21 cellular contexts compared by ENCODE assay signal in genomic region chr15:42031211-42031915, GRCh38. TPM values are rescaled to one million over a fixed set of nuclear protein-coding genes. Genes with fewer than 3 reads are reported as not detected.
DNase-seq lines count a peak whose midpoint lies in the region; ATAC-seq and TF ChIP-seq lines count a peak whose summit lies in the region.
"Had no signal": no experiment of that assay in that cellular context is flagged by ENCODE, and none has a peak within 500 bp of the region (broad histone marks: within the 10 kb centered on the region; RNA-seq: fewer than 3 reads in every experiment).

No MANE protein-coding gene starts in this region.

- peak; percentile 7 for DNase-seq in NCI-H2171 (lab: John Stamatoyannopoulos, UW)
- DNase-seq in fibroblast of pulmonary artery (ENCODE audit: low read depth): peak; percentile 6
- no peak for DNase-seq in GM10266 (ENCODE audit: extremely low spot score)
- no peak for DNase-seq in GM13977 (ENCODE audit: low spot score)
- DNase-seq: CD8-positive, alpha-beta memory T cell; EL; HCEC 1CT; NCI-H1436; NCI-H2081 treated with DMSO at 0.1 percent for 48 hours; NCI-H345; NCI-H69; SHP77 had no signal

- in situ Hi-C loops in GM13977 (cut with MboI; ENCODE audit: low pct_unique_long_range_greater_than_20kb, low sequenced_read_pairs, unreplicated experiment): no loop called here

- no peak for ATAC-seq in activated T-helper 17 cell treated with anti-CD3 and anti-CD28 coated beads, Interleukin-2, amount 50 U/mL, for 72 hours (replicated peaks)
- ATAC-seq in HG03354 (IDR thresholded peaks at IDR 0.05; ENCODE audit: poor library complexity, severe bottlenecking, unreplicated experiment) (no peak), GM21723 (IDR thresholded peaks at IDR 0.05; ENCODE audit: unreplicated experiment) (no peak)
- ATAC-seq: Panc1, SK-N-SH treated with all-trans-retinoic acid at 6 μM for 48 hours had no signal

- H3K4me1 Mint-ChIP-seq in activated T-helper 17 cell treated with anti-CD3 and anti-CD28 coated beads, Interleukin-2, amount 50 U/mL, for 72 hours: peaks cover 10% of the 10 kb centered on the region

- no peaks in the 10 kb centered on the region for H3K36me3 Mint-ChIP-seq in activated T-helper 17 cell treated with anti-CD3 and anti-CD28 coated beads, Interleukin-2, amount 50 U/mL, for 72 hours (ENCODE audit: low read depth)
- H3K36me3 Mint-ChIP-seq: CD8-positive, alpha-beta memory T cell; IgD-negative memory B cell had no signal

- peak overlapping the region in 14 of 21 experiments; percentile 24 to 86 (median 60) for H3K27ac ChIP-seq in skin epidermis

- no peak for TF ChIP-seq CTCF in fibroblast of pulmonary artery (IDR thresholded peaks at IDR 0.05; ENCODE audit: low read length, missing control alignments)
- TF ChIP-seq CTCF in GM10266 (IDR thresholded peaks at IDR 0.05; ENCODE audit: control insufficient read depth, insufficient read depth, low read depth, missing control alignments): no peak
- no peak for TF ChIP-seq CTCF in GM13977 (IDR thresholded peaks at IDR 0.05; ENCODE audit: extremely low read depth, insufficient read depth, missing control alignments)

- H3K4me3 Mint-ChIP-seq in activated T-helper 17 cell treated with anti-CD3 and anti-CD28 coated beads, Interleukin-2, amount 50 U/mL, for 72 hours: no peak overlapping the region
- H3K4me3 Mint-ChIP-seq: CD8-positive, alpha-beta memory T cell; IgD-negative memory B cell had no signal

- no peak overlapping the region for H3K4me3 ChIP-seq in fibroblast of pulmonary artery (replicated peaks; ENCODE audit: low read depth, low read length)
- no peak overlapping the region for H3K4me3 ChIP-seq in skin epidermis

- peak overlapping the region; percentile 7 for H3K27ac Mint-ChIP-seq in activated T-helper 17 cell treated with anti-CD3 and anti-CD28 coated beads, Interleukin-2, amount 50 U/mL, for 72 hours
- H3K27ac Mint-ChIP-seq: IgD-negative memory B cell had no signal

- H3K27me3 Mint-ChIP-seq in activated T-helper 17 cell treated with anti-CD3 and anti-CD28 coated beads, Interleukin-2, amount 50 U/mL, for 72 hours: peaks cover 3% of the 10 kb centered on the region

- H3K9me3 Mint-ChIP-seq in activated T-helper 17 cell treated with anti-CD3 and anti-CD28 coated beads, Interleukin-2, amount 50 U/mL, for 72 hours: no peaks in the 10 kb centered on the region
- H3K9me3 Mint-ChIP-seq: CD8-positive, alpha-beta memory T cell had no signal

RNA-seq across cellular contexts. Expression of gene PLA2G4E, which starts 10.5 kb away (rescaled TPM):
- under 1 TPM in 1 of 2 donors, not detected in 1; 0.13 TPM for total RNA-seq in activated T-helper 17 cell treated with anti-CD3 and anti-CD28 coated beads, Interleukin-2, amount 50 U/mL, for 72 hours
- total RNA-seq: CD8-positive, alpha-beta memory T cell; HT-29; LHCN-M2 had no signal

RNA-seq across cellular contexts. Expression of gene EHD4, which starts 59.0 kb away (rescaled TPM):
- total RNA-seq in activated T-helper 17 cell treated with anti-CD3 and anti-CD28 coated beads, Interleukin-2, amount 50 U/mL, for 72 hours: 10 to 100 TPM; 51.0 to 56.3 TPM

Comparison
In these comparisons a context has a peak if more than half of its experiments do, and no peak if none do; other contexts are left out.
1. DNase-seq: peak in NCI-H2171 (single experiment) and fibroblast of pulmonary artery (single experiment); none in GM10266 (single experiment) and GM13977 (single experiment).